22 cellular contexts compared by ENCODE assay signal in the genomic region with DNA sequence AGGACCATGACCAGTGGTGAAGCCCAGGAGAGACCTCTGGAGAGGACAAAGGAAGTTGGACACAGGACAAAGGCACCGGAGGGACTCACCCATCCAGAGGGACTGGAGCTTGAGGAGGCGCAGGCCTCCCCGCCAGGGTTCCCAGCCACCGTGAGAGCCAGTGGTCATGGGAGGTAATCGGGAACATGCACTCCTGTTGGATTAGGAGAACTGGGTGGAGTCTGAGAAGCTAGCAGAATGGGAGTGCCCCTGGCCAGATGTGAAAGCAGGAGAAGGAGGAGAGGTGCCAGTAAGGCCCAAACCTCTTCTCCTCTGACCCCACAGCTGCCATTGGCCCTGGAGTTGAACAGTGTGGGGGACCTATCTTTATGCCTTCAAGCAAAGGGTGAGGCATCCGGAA. TPM values are rescaled to one million over a fixed set of nuclear protein-coding genes. Genes with fewer than 3 reads are reported as not detected.
"Had no signal": no experiment of that assay in that cellular context is flagged by ENCODE, and none has a peak within 500 bp of the region (broad histone marks: within the 10 kb centered on the region; RNA-seq: fewer than 3 reads in every experiment).

No MANE protein-coding gene starts in this region.

- H3K4me2 ChIP-seq: smooth muscle cell had no signal

- H3K9me3 Mint-ChIP-seq: activated CD8-positive, alpha-beta T cell treated with anti-CD3 and anti-CD28 coated beads for 36 hours; memory B cell; naive thymus-derived CD8-positive, alpha-beta T cell; stimulated activated naive CD8-positive, alpha-beta T cell treated with anti-CD3 and anti-CD28 coated beads, Interleukin-15, amount 100 ng/mL, for 72 hours had no signal

- H3K4me1 ChIP-seq: foreskin keratinocyte, testis had no signal

- H3K36me3 ChIP-seq: left ventricle myocardium inferior, prostate gland, upper lobe of right lung had no signal

- DNase-seq: activated CD4-positive, alpha-beta T cell treated with anti-CD3 and anti-CD28 coated beads for 48 hours; activated CD8-positive, alpha-beta T cell treated with anti-CD3 and anti-CD28 coated beads for 36 hours; activated effector memory CD4-positive, alpha-beta T cell treated with anti-CD3 and anti-CD28 coated beads, Interleukin-2, amount 50 U/mL, for 16 hours; activated T-cell treated with anti-CD3 and anti-CD28 coated beads, Interleukin-2, amount 50 U/mL, for 48 hours; amniotic stem cell; foreskin keratinocyte; immature natural killer cell; left ventricle myocardium inferior; mucosa of descending colon; naive thymus-derived CD8-positive, alpha-beta T cell; occipital lobe; right cardiac atrium; stimulated activated naive CD8-positive, alpha-beta T cell treated with anti-CD3 and anti-CD28 coated beads, Interleukin-15, amount 100 ng/mL, for 72 hours; T-helper 2 cell; testis; upper lobe of right lung had no signal

- H3K27me3 ChIP-seq: testis had no signal

- H3K4me3 ChIP-seq: mucosa of descending colon, prostate gland, upper lobe of right lung had no signal

- FAIRE-seq: colon, endothelial cell of umbilical vein had no signal

- H3K27ac Mint-ChIP-seq: activated CD8-positive, alpha-beta T cell treated with anti-CD3 and anti-CD28 coated beads for 36 hours; activated naive CD8-positive, alpha-beta T cell; immature natural killer cell; memory B cell; naive thymus-derived CD8-positive, alpha-beta T cell; stimulated activated naive CD8-positive, alpha-beta T cell treated with anti-CD3 and anti-CD28 coated beads, Interleukin-15, amount 100 ng/mL, for 72 hours had no signal

- H3K27ac ChIP-seq: foreskin keratinocyte, left ventricle myocardium inferior, prostate gland, testis, upper lobe of right lung had no signal

- H3K36me3 Mint-ChIP-seq: activated naive CD8-positive, alpha-beta T cell; immature natural killer cell; memory B cell; naive thymus-derived CD8-positive, alpha-beta T cell had no signal

- H3K9me3 ChIP-seq: left ventricle myocardium inferior, mucosa of descending colon, prostate gland, testis, upper lobe of right lung had no signal

RNA-seq across cellular contexts. Expression of gene POU3F3, which starts 20.3 kb away (rescaled TPM):
- total RNA-seq: activated CD8-positive, alpha-beta T cell treated with anti-CD3 and anti-CD28 coated beads for 36 hours; endothelial cell of umbilical vein; foreskin keratinocyte; naive thymus-derived CD8-positive, alpha-beta T cell; smooth muscle cell; upper lobe of right lung had no signal
- polyA plus RNA-seq: endothelial cell of umbilical vein; foreskin keratinocyte; immature natural killer cell; naive thymus-derived CD8-positive, alpha-beta T cell; smooth muscle cell had no signal
